In the genomic region with DNA sequence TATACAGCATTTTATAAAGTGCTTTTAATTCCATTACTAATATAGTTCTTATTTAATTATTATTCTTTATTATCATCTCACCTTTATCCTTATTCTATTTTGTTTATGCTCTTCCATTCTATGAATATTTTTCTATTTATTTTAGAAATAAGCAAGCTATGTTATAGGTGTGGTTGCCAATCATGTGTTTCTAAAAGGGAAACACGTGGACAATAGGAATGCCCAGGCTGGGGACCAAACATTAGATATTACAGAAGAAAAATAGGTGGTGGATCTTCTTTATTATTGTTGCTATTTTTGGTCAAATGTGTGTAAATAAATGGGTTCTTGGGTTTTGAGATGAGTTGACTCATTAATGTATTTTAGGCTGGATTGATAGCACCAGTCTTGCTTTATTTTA, we compare ENCODE assay signal across 28 cellular contexts.
A peak's percentile ranks its signal among the peaks of the same experiment; 100 is the strongest.
DNase-seq lines count a peak whose midpoint lies in the region; ATAC-seq, FAIRE-seq and TF ChIP-seq lines count a peak whose summit lies in the region.
"Had no signal": no experiment of that assay in that cellular context is flagged by ENCODE, and none has a peak within 500 bp of the region (broad histone marks: within the 10 kb centered on the region; RNA-seq: fewer than 3 reads in every experiment).

No MANE protein-coding gene starts in this region.

- BruUV-seq in HepG2 (replicated peaks; lab: Mats Ljungman, UMichigan): no TSS peak

- no peak for TF ChIP-seq RAD21 in HepG2 (CRISPR knock-in tag; IDR thresholded peaks at IDR 0.05)

- H2AFZ ChIP-seq in HepG2 (ENCODE audit: low read length): no peak overlapping the region

- H3K36me3 ChIP-seq in HepG2 (replicated peaks in 1 of 2; ENCODE audit: control insufficient read depth in 1 of 2, insufficient read depth in 2 of 2, low read length in 2 of 2) (no peaks in the 10 kb centered on the region), right lobe of liver (no peaks in the 10 kb centered on the region)
- H3K36me3 ChIP-seq: BE2C; BLaER1; BLaER1 treated with 17β-estradiol and CSF1 and Interleukin-3, amounts not matched to agents 10 nM and 100 nM had no signal

- no peaks in the 10 kb centered on the region for H4K20me1 ChIP-seq in HepG2 (ENCODE audit: insufficient read depth, low read length)
- H4K20me1 ChIP-seq: BLaER1; BLaER1 treated with 17β-estradiol and CSF1 and Interleukin-3, amounts not matched to agents 10 nM and 100 nM had no signal

- H3K79me2 ChIP-seq in HepG2 (ENCODE audit: insufficient read depth, low read length): no peaks in the 10 kb centered on the region

- CTCF ChIA-PET in HepG2 (lab: Yijun Ruan, JAX; ENCODE audit: low intra/inter-chr PET ratio, low total read pairs): no interaction called here

- in situ Hi-C loops in HepG2 (cut with HindIII; ENCODE audit: extremely low pct_ligation_motif_present, low pct_unique_long_range_greater_than_20kb): no loop called here

- H3K4me1 ChIP-seq in HepG2 (ENCODE audit: insufficient read depth, low read length) (no peaks in the 10 kb centered on the region; the same call in 1 of the 2 replicates), right lobe of liver (no peaks in the 10 kb centered on the region)
- H3K4me1 ChIP-seq: A549, BE2C, BLaER1, Caco-2 had no signal

- no peak for TF ChIP-seq CTCF in HepG2 (CRISPR knock-in tag; IDR thresholded peaks at IDR 0.05)
- TF ChIP-seq CTCF in right lobe of liver (IDR thresholded peaks at IDR 0.05): no peak

- DNase-seq in HepG2 (ENCODE audit: low spot score): no peak
- no peak for DNase-seq in right lobe of liver
- DNase-seq: 8988T; ACHN; AML-193; BE2C; C1 segment of cervical spinal cord; Caco-2; Calu3; CD4-positive, alpha-beta memory T cell; CD4-positive, alpha-beta T cell; CD4-positive, CD25-positive, alpha-beta regulatory T cell; CD8-positive, alpha-beta memory T cell; CD8-positive, alpha-beta T cell; COR-L47; DMS 273 treated with DMSO at 0.1 percent for 48 hours; DMS153; DMS53; DMS79; DMS79 treated with DMSO at 0.1 percent for 48 hours; DND-41; EL had no signal

- no peak overlapping the region for H3K9ac ChIP-seq in HepG2 (ENCODE audit: insufficient read depth, low read depth, low read length)
- H3K9ac ChIP-seq: BLaER1; BLaER1 treated with 17β-estradiol and CSF1 and Interleukin-3, amounts not matched to agents 10 nM and 100 nM had no signal

- H3K4me3 ChIP-seq in HepG2 (replicated peaks in 1 of 3; ENCODE audit: insufficient read depth in 1 of 3, low read depth in 2 of 3, low read length in 3 of 3) (no peak overlapping the region), right lobe of liver (no peak overlapping the region)
- H3K4me3 ChIP-seq: A549; BLaER1; BLaER1 treated with 17β-estradiol and CSF1 and Interleukin-3, amounts not matched to agents 10 nM and 100 nM had no signal

- WGBS in HepG2 (ENCODE audit: low lambda C conversion rate): 0% methylated on average over 1 of the region's 1 CpG
- WGBS in right lobe of liver (ENCODE audit: insufficient coverage, low coverage, low lambda C conversion rate, missing lambda C conversion rate): 35% methylated on average over 1 of the region's 1 CpG

- intact Hi-C loops in HepG2 (cut with micrococcal nuclease; ENCODE audit: unreplicated experiment): no loop called here
- intact Hi-C loops in right lobe of liver (cut with DNase I): no loop called here

- H3K27me3 ChIP-seq in HepG2 (ENCODE audit: control insufficient read depth in 1 of 2, insufficient read depth in 2 of 2, low read length in 2 of 2): no peaks in the 10 kb centered on the region
- H3K27me3 ChIP-seq in right lobe of liver: no peaks in the 10 kb centered on the region
- H3K27me3 ChIP-seq: BE2C; BLaER1; BLaER1 treated with 17β-estradiol and CSF1 and Interleukin-3, amounts not matched to agents 10 nM and 100 nM had no signal

- no peak for TF ChIP-seq POLR2A in HepG2 (IDR thresholded peaks at IDR 0.05; ENCODE audit: insufficient read depth in 1 of 2, low read depth in 2 of 2, low read length in 2 of 2)
- TF ChIP-seq POLR2A in right lobe of liver (IDR thresholded peaks at IDR 0.05): no peak

- POLR2A ChIA-PET in HepG2 (lab: Yijun Ruan, JAX): no interaction called here

- no peak overlapping the region for H3K4me2 ChIP-seq in HepG2 (ENCODE audit: low read depth, low read length)
- H3K4me2 ChIP-seq: A549; BLaER1; BLaER1 treated with 17β-estradiol and CSF1 and Interleukin-3, amounts not matched to agents 10 nM and 100 nM had no signal

- TF ChIP-seq EP300 in HepG2 (IDR thresholded peaks at IDR 0.05; ENCODE audit: low read depth in 2 of 2, low read length in 2 of 2): no peak
- no peak for TF ChIP-seq EP300 in HepG2 (CRISPR knock-in tag; IDR thresholded peaks at IDR 0.05; ENCODE audit: borderline replicate concordance)

- H3K9me3 ChIP-seq in HepG2 (ENCODE audit: low read length) (no peaks in the 10 kb centered on the region), right lobe of liver (no peaks in the 10 kb centered on the region)
- H3K9me3 ChIP-seq: A549; BE2C; BLaER1; BLaER1 treated with 17β-estradiol and CSF1 and Interleukin-3, amounts not matched to agents 10 nM and 100 nM; Caco-2 had no signal

- H3K27ac ChIP-seq in HepG2 (ENCODE audit: extremely low read length, insufficient read depth, low read length) (no peak overlapping the region), right lobe of liver (no peak overlapping the region)
- H3K27ac ChIP-seq: 22Rv1; A549; BLaER1; BLaER1 treated with 17β-estradiol and CSF1 and Interleukin-3, amounts not matched to agents 10 nM and 100 nM; C4-2B had no signal

- ATAC-seq in HepG2 (no peak), right lobe of liver (no peak)
- ATAC-seq: A549; CD8-positive, alpha-beta T cell had no signal

- no peak for FAIRE-seq in HepG2 (lab: Jason Lieb, UNC)
- FAIRE-seq: A204.1, A549 had no signal

TF ChIP-seq in HepG2, 621 proteins besides CTCF, POLR2A, EP300 and RAD21:
- no peak for TF ChIP-seq ZNF558 (CRISPR knock-in tag; IDR thresholded peaks at IDR 0.05; ENCODE audit: borderline replicate concordance)
- no peak for TF ChIP-seq HES4 (CRISPR knock-in tag; IDR thresholded peaks at IDR 0.05; ENCODE audit: borderline replicate concordance)
- TF ChIP-seq, protein P1, sequence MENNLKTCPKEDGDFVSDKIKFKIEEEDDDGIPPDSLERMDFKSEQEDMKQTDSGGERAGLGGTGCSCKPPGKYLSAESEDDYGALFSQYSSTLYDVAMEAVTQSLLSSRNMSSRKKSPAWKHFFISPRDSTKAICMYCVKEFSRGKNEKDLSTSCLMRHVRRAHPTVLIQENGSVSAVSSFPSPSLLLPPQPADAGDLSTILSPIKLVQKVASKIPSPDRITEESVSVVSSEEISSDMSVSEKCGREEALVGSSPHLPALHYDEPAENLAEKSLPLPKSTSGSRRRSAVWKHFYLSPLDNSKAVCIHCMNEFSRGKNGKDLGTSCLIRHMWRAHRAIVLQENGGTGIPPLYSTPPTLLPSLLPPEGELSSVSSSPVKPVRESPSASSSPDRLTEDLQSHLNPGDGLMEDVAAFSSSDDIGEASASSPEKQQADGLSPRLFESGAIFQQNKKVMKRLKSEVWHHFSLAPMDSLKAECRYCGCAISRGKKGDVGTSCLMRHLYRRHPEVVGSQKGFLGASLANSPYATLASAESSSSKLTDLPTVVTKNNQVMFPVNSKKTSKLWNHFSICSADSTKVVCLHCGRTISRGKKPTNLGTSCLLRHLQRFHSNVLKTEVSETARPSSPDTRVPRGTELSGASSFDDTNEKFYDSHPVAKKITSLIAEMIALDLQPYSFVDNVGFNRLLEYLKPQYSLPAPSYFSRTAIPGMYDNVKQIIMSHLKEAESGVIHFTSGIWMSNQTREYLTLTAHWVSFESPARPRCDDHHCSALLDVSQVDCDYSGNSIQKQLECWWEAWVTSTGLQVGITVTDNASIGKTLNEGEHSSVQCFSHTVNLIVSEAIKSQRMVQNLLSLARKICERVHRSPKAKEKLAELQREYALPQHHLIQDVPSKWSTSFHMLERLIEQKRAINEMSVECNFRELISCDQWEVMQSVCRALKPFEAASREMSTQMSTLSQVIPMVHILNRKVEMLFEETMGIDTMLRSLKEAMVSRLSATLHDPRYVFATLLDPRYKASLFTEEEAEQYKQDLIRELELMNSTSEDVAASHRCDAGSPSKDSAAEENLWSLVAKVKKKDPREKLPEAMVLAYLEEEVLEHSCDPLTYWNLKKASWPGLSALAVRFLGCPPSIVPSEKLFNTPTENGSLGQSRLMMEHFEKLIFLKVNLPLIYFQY (CRISPR knock-in tag; IDR thresholded peaks at IDR 0.05; ENCODE audit: borderline replicate concordance): no peak
- no peak for TF ChIP-seq ZNF20 (CRISPR knock-in tag; IDR thresholded peaks at IDR 0.05)
- TF ChIP-seq ZNF224 (CRISPR knock-in tag; IDR thresholded peaks at IDR 0.05): no peak
- TF ChIP-seq, protein P2, sequence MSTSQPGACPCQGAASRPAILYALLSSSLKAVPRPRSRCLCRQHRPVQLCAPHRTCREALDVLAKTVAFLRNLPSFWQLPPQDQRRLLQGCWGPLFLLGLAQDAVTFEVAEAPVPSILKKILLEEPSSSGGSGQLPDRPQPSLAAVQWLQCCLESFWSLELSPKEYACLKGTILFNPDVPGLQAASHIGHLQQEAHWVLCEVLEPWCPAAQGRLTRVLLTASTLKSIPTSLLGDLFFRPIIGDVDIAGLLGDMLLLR (CRISPR knock-in tag; IDR thresholded peaks at IDR 0.05): no peak
- TF ChIP-seq, protein P3, sequence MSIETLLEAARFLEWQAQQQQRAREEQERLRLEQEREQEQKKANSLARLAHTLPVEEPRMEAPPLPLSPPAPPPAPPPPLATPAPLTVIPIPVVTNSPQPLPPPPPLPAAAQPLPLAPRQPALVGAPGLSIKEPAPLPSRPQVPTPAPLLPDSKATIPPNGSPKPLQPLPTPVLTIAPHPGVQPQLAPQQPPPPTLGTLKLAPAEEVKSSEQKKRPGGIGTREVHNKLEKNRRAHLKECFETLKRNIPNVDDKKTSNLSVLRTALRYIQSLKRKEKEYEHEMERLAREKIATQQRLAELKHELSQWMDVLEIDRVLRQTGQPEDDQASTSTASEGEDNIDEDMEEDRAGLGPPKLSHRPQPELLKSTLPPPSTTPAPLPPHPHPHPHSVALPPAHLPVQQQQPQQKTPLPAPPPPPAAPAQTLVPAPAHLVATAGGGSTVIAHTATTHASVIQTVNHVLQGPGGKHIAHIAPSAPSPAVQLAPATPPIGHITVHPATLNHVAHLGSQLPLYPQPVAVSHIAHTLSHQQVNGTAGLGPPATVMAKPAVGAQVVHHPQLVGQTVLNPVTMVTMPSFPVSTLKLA (IDR thresholded peaks at IDR 0.05): peak; percentile 95
- no peak for TF ChIP-seq ZNF616 (CRISPR knock-in tag; IDR thresholded peaks at IDR 0.05; ENCODE audit: low read depth)
